ENCODE assay signal across 1 cellular context in genomic region chr15:31116423-31117030, GRCh38.
TF ChIP-seq lines count a peak whose summit lies in the region.

No MANE protein-coding gene starts in this region.

TF ChIP-seq in HEK293, 187 proteins besides CTCF, POLR2A, EP300 and RAD21 (continued from another document):
- TF ChIP-seq REST (tag by site-specific recombination; IDR thresholded peaks at IDR 0.05) = no peak
- peak; percentile 64; the same call in 1 of the 2 replicates for TF ChIP-seq ZNF394 (tag by site-specific recombination; IDR thresholded peaks at IDR 0.05; ENCODE audit: borderline replicate concordance)
- TF ChIP-seq ZNF629 (tag by site-specific recombination; IDR thresholded peaks at IDR 0.05) = no peak
- TF ChIP-seq KLF7 (tag by site-specific recombination; IDR thresholded peaks at IDR 0.05; ENCODE audit: borderline replicate concordance) = no peak
- no peak for TF ChIP-seq ZNF214 (tag by site-specific recombination; IDR thresholded peaks at IDR 0.05; ENCODE audit: borderline replicate concordance)
- TF ChIP-seq ZNF211 (tag by site-specific recombination; IDR thresholded peaks at IDR 0.05; ENCODE audit: low read depth) = no peak
- TF ChIP-seq, protein P1, sequence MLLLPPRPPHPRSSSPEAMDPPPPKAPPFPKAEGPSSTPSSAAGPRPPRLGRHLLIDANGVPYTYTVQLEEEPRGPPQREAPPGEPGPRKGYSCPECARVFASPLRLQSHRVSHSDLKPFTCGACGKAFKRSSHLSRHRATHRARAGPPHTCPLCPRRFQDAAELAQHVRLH (tag by site-specific recombination; IDR thresholded peaks at IDR 0.05) = no peak
- TF ChIP-seq BCL11B (tag by site-specific recombination; IDR thresholded peaks at IDR 0.05; ENCODE audit: low read depth) = no peak
- TF ChIP-seq ZNF555 (tag by site-specific recombination; conservative IDR thresholded peaks at IDR 0.05) = peak; percentile 23
- 0 out of 2 replicates have a peak, but pooled peaks have one; percentile 17 for TF ChIP-seq ZBTB8A (tag by site-specific recombination; IDR thresholded peaks at IDR 0.05)
- no peak for TF ChIP-seq BCL6B (tag by site-specific recombination; IDR thresholded peaks at IDR 0.05)
- TF ChIP-seq KLF16 (tag by site-specific recombination; IDR thresholded peaks at IDR 0.05) = no peak
- no peak for TF ChIP-seq ZNF148 (tag by site-specific recombination; IDR thresholded peaks at IDR 0.05; ENCODE audit: borderline replicate concordance)
- no peak for TF ChIP-seq ZNF585B (tag by site-specific recombination; IDR thresholded peaks at IDR 0.05)
- TF ChIP-seq ZNF174 (tag by site-specific recombination; IDR thresholded peaks at IDR 0.05) = no peak
- no peak for TF ChIP-seq ZSCAN30 (tag by site-specific recombination; IDR thresholded peaks at IDR 0.05)
- TF ChIP-seq ZNF354C (tag by site-specific recombination; IDR thresholded peaks at IDR 0.05; ENCODE audit: borderline replicate concordance, low read depth) = peak; percentile 22; the same call in 1 of the 2 replicates
- no peak for TF ChIP-seq ZBTB21 (tag by site-specific recombination; IDR thresholded peaks at IDR 0.05)
- no peak for TF ChIP-seq ZNF221 (tag by site-specific recombination; IDR thresholded peaks at IDR 0.05; ENCODE audit: borderline replicate concordance)
- TF ChIP-seq, protein P2, sequence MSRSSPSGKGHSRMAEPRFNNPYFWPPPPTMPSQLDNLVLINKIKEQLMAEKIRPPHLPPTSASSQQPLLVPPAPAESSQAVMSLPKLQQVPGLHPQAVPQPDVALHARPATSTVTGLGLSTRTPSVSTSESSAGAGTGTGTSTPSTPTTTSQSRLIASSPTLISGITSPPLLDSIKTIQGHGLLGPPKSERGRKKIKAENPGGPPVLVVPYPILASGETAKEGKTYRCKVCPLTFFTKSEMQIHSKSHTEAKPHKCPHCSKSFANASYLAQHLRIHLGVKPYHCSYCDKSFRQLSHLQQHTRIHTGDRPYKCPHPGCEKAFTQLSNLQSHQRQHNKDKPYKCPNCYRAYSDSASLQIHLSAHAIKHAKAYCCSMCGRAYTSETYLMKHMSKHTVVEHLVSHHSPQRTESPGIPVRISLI (tag by site-specific recombination; IDR thresholded peaks at IDR 0.05) = no peak
- TF ChIP-seq ZNF121 (tag by site-specific recombination; IDR thresholded peaks at IDR 0.05) = no peak
- peak; percentile 46; the same call in 1 of the 2 replicates for TF ChIP-seq ZBTB11 (tag by site-specific recombination; conservative IDR thresholded peaks at IDR 0.05; ENCODE audit: low read depth)
- TF ChIP-seq, protein P3, sequence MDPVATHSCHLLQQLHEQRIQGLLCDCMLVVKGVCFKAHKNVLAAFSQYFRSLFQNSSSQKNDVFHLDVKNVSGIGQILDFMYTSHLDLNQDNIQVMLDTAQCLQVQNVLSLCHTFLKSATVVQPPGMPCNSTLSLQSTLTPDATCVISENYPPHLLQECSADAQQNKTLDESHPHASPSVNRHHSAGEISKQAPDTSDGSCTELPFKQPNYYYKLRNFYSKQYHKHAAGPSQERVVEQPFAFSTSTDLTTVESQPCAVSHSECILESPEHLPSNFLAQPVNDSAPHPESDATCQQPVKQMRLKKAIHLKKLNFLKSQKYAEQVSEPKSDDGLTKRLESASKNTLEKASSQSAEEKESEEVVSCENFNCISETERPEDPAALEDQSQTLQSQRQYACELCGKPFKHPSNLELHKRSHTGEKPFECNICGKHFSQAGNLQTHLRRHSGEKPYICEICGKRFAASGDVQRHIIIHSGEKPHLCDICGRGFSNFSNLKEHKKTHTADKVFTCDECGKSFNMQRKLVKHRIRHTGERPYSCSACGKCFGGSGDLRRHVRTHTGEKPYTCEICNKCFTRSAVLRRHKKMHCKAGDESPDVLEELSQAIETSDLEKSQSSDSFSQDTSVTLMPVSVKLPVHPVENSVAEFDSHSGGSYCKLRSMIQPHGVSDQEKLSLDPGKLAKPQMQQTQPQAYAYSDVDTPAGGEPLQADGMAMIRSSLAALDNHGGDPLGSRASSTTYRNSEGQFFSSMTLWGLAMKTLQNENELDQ (tag by site-specific recombination; IDR thresholded peaks at IDR 0.05; ENCODE audit: low read depth) = no peak
- TF ChIP-seq KLF10 (tag by site-specific recombination; IDR thresholded peaks at IDR 0.05) = no peak
- TF ChIP-seq ZNF654 (tag by site-specific recombination; IDR thresholded peaks at IDR 0.05; ENCODE audit: low read depth) = peak; percentile 20; the same call in 1 of the 2 replicates
- peak; percentile 25; the same call in 1 of the 2 replicates for TF ChIP-seq ZNF140 (tag by site-specific recombination; IDR thresholded peaks at IDR 0.05)
- no peak for TF ChIP-seq ZNF239 (tag by site-specific recombination; IDR thresholded peaks at IDR 0.05)
- TF ChIP-seq ZNF776 (tag by site-specific recombination; IDR thresholded peaks at IDR 0.05; ENCODE audit: borderline replicate concordance) = no peak
- 0 out of 2 replicates have a peak, but pooled peaks have one; percentile 38 for TF ChIP-seq ZNF664 (tag by site-specific recombination; IDR thresholded peaks at IDR 0.05)
TF ChIP-seq in HEK293: peak in this region for 12.
